Comparison of ENCODE assay signal across 11 cellular contexts in genomic region chr6:109082178-109082577, GRCh38. TPM values are rescaled to one million over a fixed set of nuclear protein-coding genes. Genes with fewer than 3 reads are reported as not detected.
DNase-seq lines count a peak whose midpoint lies in the region; ATAC-seq, FAIRE-seq and TF ChIP-seq lines count a peak whose summit lies in the region.
"Had no signal": no experiment of that assay in that cellular context is flagged by ENCODE, and none has a peak within 500 bp of the region (broad histone marks: within the 10 kb centered on the region; RNA-seq: fewer than 3 reads in every experiment).

No MANE protein-coding gene starts in this region.

- peaks cover 3% of the 10 kb centered on the region for H3K36me3 Mint-ChIP-seq in astrocyte (ENCODE audit: low read depth, unreplicated experiment)
- H3K36me3 Mint-ChIP-seq in activated CD4-positive, alpha-beta memory T cell treated with anti-CD3 and anti-CD28 coated beads, Interleukin-2, amount 10 ng/mL, durations not matched to agents 7 days and 5 days (ENCODE audit: low read depth): peaks cover under 1% of the 10 kb centered on the region

- no peaks in the 10 kb centered on the region for H3K27me3 ChIP-seq in astrocyte (ENCODE audit: insufficient read depth, low read length)
- H3K27me3 ChIP-seq in left lung: no peaks in the 10 kb centered on the region

- no peaks in the 10 kb centered on the region for H3K4me1 ChIP-seq in astrocyte (ENCODE audit: insufficient read depth, low read length)
- peaks cover 0 to 4% of the 10 kb centered on the region in 2 donors for H3K4me1 ChIP-seq in left lung

- no peak overlapping the region for H3K9ac ChIP-seq in astrocyte (ENCODE audit: low read length)

- no peaks in the 10 kb centered on the region for H3K79me2 ChIP-seq in astrocyte (ENCODE audit: insufficient read depth, low read length)

- DNase-seq in AG09309 (ENCODE audit: low read depth): peak; percentile 52
- peak; percentile 52 for DNase-seq in LHCN-M2 (ENCODE audit: low read depth)
- no peak for DNase-seq in astrocyte (ENCODE audit: low read depth)
- DNase-seq in left lung: no peak
- no peak for DNase-seq in NCI-H446 treated with DMSO at 0.1 percent for 48 hours (lab: John Stamatoyannopoulos, UW)
- DNase-seq in NCI-H2081 treated with DMSO at 0.1 percent for 48 hours (lab: John Stamatoyannopoulos, UW): no peak
- no peak for DNase-seq in KG1 (lab: John Stamatoyannopoulos, UW)
- no peak for DNase-seq in activated CD4-positive, alpha-beta memory T cell treated with anti-CD3 and anti-CD28 coated beads, Interleukin-2, amount 10 ng/mL, durations not matched to agents 7 days and 5 days
- DNase-seq: activated CD4-positive, alpha-beta T cell treated with anti-CD3 and anti-CD28 coated beads for 1 hour; CD4-positive, alpha-beta memory T cell; glutamatergic neuron had no signal

- H3K4me3 Mint-ChIP-seq in astrocyte (ENCODE audit: unreplicated experiment): no peak overlapping the region
- H3K4me3 Mint-ChIP-seq in activated CD4-positive, alpha-beta memory T cell treated with anti-CD3 and anti-CD28 coated beads, Interleukin-2, amount 10 ng/mL, durations not matched to agents 7 days and 5 days: no peak overlapping the region
- H3K4me3 Mint-ChIP-seq: CD4-positive, alpha-beta memory T cell had no signal

- peaks cover 4% of the 10 kb centered on the region for H4K20me1 ChIP-seq in astrocyte (ENCODE audit: insufficient read depth, low read length)

- no peaks in the 10 kb centered on the region for H3K27me3 Mint-ChIP-seq in astrocyte (ENCODE audit: low read depth, unreplicated experiment)
- H3K27me3 Mint-ChIP-seq in activated CD4-positive, alpha-beta memory T cell treated with anti-CD3 and anti-CD28 coated beads, Interleukin-2, amount 10 ng/mL, durations not matched to agents 7 days and 5 days: no peaks in the 10 kb centered on the region
- H3K27me3 Mint-ChIP-seq: CD4-positive, alpha-beta memory T cell had no signal

- H3K9me3 ChIP-seq in astrocyte (ENCODE audit: insufficient read depth, low read depth, low read length) (no peaks in the 10 kb centered on the region), left lung (no peaks in the 10 kb centered on the region)

- intact Hi-C loops in left lung (cut with DNase I): no loop called here

- POLR2A ChIA-PET in activated CD4-positive, alpha-beta memory T cell treated with anti-CD3 and anti-CD28 coated beads, Interleukin-2, amount 10 ng/mL, durations not matched to agents 7 days and 5 days (lab: Charles Lee): interaction anchor here (0.6 to 1.1 kb wide), 2 partner anchors 12 to 428 kb away, joined by 3 to 4 read pairs; partner anchors contain the start of gene SESN1

- H3K36me3 ChIP-seq in astrocyte (ENCODE audit: insufficient read depth, low read length) (no peaks in the 10 kb centered on the region), left lung (no peaks in the 10 kb centered on the region)

- no peak overlapping the region for H3K4me2 ChIP-seq in astrocyte (ENCODE audit: low read length)

- CTCF ChIA-PET in activated CD4-positive, alpha-beta memory T cell treated with anti-CD3 and anti-CD28 coated beads, Interleukin-2, amount 10 ng/mL, durations not matched to agents 7 days and 5 days (lab: Charles Lee): no interaction called here

- peaks cover 5% of the 10 kb centered on the region for H3K4me1 Mint-ChIP-seq in astrocyte (ENCODE audit: low read depth, unreplicated experiment)
- peaks cover under 1% of the 10 kb centered on the region for H3K4me1 Mint-ChIP-seq in activated CD4-positive, alpha-beta memory T cell treated with anti-CD3 and anti-CD28 coated beads, Interleukin-2, amount 10 ng/mL, durations not matched to agents 7 days and 5 days

- ATAC-seq in left lung: peak; percentile 89

- no peak overlapping the region for H3K27ac Mint-ChIP-seq in astrocyte (ENCODE audit: unreplicated experiment)
- H3K27ac Mint-ChIP-seq in activated CD4-positive, alpha-beta memory T cell treated with anti-CD3 and anti-CD28 coated beads, Interleukin-2, amount 10 ng/mL, durations not matched to agents 7 days and 5 days: no peak overlapping the region
- H3K27ac Mint-ChIP-seq: CD4-positive, alpha-beta memory T cell had no signal

- TF ChIP-seq CTCF in AG09309 (IDR thresholded peaks at IDR 0.05; ENCODE audit: control insufficient read depth, insufficient read depth, low read depth, low read length, missing control alignments) (peak; percentile 21), astrocyte (IDR thresholded peaks at IDR 0.05; ENCODE audit: insufficient read depth, low read depth, low read length) (no peak), left lung (IDR thresholded peaks at IDR 0.05) (no peak)

- H3K4me3 ChIP-seq in AG09309 (ENCODE audit: control insufficient read depth, low read depth, low read length) (no peak overlapping the region), astrocyte (ENCODE audit: insufficient read depth, low read depth, low read length) (no peak overlapping the region), left lung (no peak overlapping the region)

- H3K27ac ChIP-seq in astrocyte (ENCODE audit: low read depth, low read length): no peak overlapping the region
- H3K27ac ChIP-seq in left lung: no peak overlapping the region

- H2AFZ ChIP-seq in astrocyte (ENCODE audit: low read depth, low read length): no peak overlapping the region

- peak; percentile 9 for FAIRE-seq in astrocyte (lab: Jason Lieb, UNC)

- no peaks in the 10 kb centered on the region for H3K9me3 Mint-ChIP-seq in astrocyte (ENCODE audit: unreplicated experiment)
- H3K9me3 Mint-ChIP-seq in activated CD4-positive, alpha-beta memory T cell treated with anti-CD3 and anti-CD28 coated beads, Interleukin-2, amount 10 ng/mL, durations not matched to agents 7 days and 5 days: no peaks in the 10 kb centered on the region
- H3K9me3 Mint-ChIP-seq: CD4-positive, alpha-beta memory T cell had no signal

RNA-seq across cellular contexts. Expression of gene SESN1, which starts 12.5 kb away (rescaled TPM):
- 29.6 and 30.4 TPM in 2 replicates for total RNA-seq in LHCN-M2 (2014; rRNA removed)
- polyA plus RNA-seq in LHCN-M2 (2012): 8.8 TPM
- 24.0 and 27.3 TPM in 2 replicates for total RNA-seq in astrocyte
- total RNA-seq in left lung: 10 to 100 TPM; 20.5 to 52.1 TPM
- 10 to 100 TPM; 22.9 to 23.0 TPM for total RNA-seq in activated CD4-positive, alpha-beta memory T cell treated with anti-CD3 and anti-CD28 coated beads, Interleukin-2, amount 10 ng/mL, durations not matched to agents 7 days and 5 days

RNA-seq across cellular contexts. Expression of gene CEP57L1, which starts 13.1 kb away (rescaled TPM):
- total RNA-seq in LHCN-M2 (2014; rRNA removed): 31.7 and 44.6 TPM in 2 replicates
- polyA plus RNA-seq in LHCN-M2 (2012): 7.9 TPM
- total RNA-seq in astrocyte: 17.5 and 18.6 TPM in 2 replicates
- 10 to 100 TPM; 11.3 to 12.6 TPM for total RNA-seq in left lung
- 10 to 100 TPM; 21.6 to 23.3 TPM for total RNA-seq in activated CD4-positive, alpha-beta memory T cell treated with anti-CD3 and anti-CD28 coated beads, Interleukin-2, amount 10 ng/mL, durations not matched to agents 7 days and 5 days

Comparison
In these comparisons a context has a peak if more than half of its experiments do, and no peak if none do; other contexts are left out.
1. DNase-seq: peak in AG09309 (single experiment) and LHCN-M2 (single experiment); none in astrocyte (single experiment), left lung (0 of 2), NCI-H446 treated with DMSO at 0.1 percent for 48 hours (single experiment), NCI-H2081 treated with DMSO at 0.1 percent for 48 hours (single experiment), KG1 (single experiment) and activated CD4-positive, alpha-beta memory T cell treated with anti-CD3 and anti-CD28 coated beads, Interleukin-2, amount 10 ng/mL, durations not matched to agents 7 days and 5 days (single experiment).